ENCODE assay signal across 30 cellular contexts in genomic region chr15:36491912-36492311, GRCh38.
"Had no signal": no experiment of that assay in that cellular context is flagged by ENCODE, and none has a peak within 500 bp of the region (broad histone marks: within the 10 kb centered on the region; RNA-seq: fewer than 3 reads in every experiment).

No MANE protein-coding gene starts in this region.

- H3K4me3 ChIP-seq: ascending aorta, breast epithelium had no signal

- H3K4me1 ChIP-seq: ascending aorta, breast epithelium had no signal

- H3K36me3 ChIP-seq: ascending aorta, brain microvascular endothelial cell, breast epithelium had no signal

- H3K27ac ChIP-seq: ascending aorta, brain microvascular endothelial cell, breast epithelium, VCaP had no signal

- DNase-seq: activated B cell treated with CpG ODN at 0.5 μM for 24 hours; activated CD4-positive, alpha-beta memory T cell treated with anti-CD3 and anti-CD28 coated beads for 36 hours; activated CD4-positive, alpha-beta T cell treated with anti-CD3 and anti-CD28 coated beads for 4 hours; activated CD4-positive, alpha-beta T cell treated with anti-CD3 and anti-CD28 coated beads, Interleukin-2, amount 10 ng/mL, durations not matched to agents 24 days and 14 days; activated CD4-positive, alpha-beta T cell treated with anti-CD3 and anti-CD28 coated beads, Interleukin-2, amount 50 U/mL, for 1 hour; activated CD4-positive, alpha-beta T cell treated with anti-CD3 and anti-CD28 coated beads, Interleukin-2, amount 50 U/mL, for 4 hours; activated CD4-positive, CD25-positive, alpha-beta regulatory T cell treated with anti-CD3 and anti-CD28 coated beads, Interleukin-2, amount 50 U/mL, for 72 hours; activated CD8-positive, alpha-beta memory T cell treated with anti-CD3 and anti-CD28 coated beads, Interleukin-2, amount 50 U/mL, for 4 hours; activated CD8-positive, alpha-beta T cell treated with anti-CD3 and anti-CD28 coated beads for 36 hours; activated effector memory CD4-positive, alpha-beta T cell treated with anti-CD3 and anti-CD28 coated beads, Interleukin-2, amount 50 U/mL, for 16 hours; activated gamma-delta T cell treated with Interleukin-2 at 50 U/mL for 16 hours; activated naive CD4-positive, alpha-beta T cell; activated naive CD4-positive, alpha-beta T cell treated with anti-CD3 and anti-CD28 coated beads for 36 hours; activated naive CD8-positive, alpha-beta T cell treated with anti-CD3 and anti-CD28 coated beads, Interleukin-2, amount 10 ng/mL, durations not matched to agents 7 days and 5 days; activated naive CD8-positive, alpha-beta T cell treated with anti-CD3 and anti-CD28 coated beads, Interleukin-2, amount 50 U/mL, for 24 hours; activated T-cell treated with anti-CD3 and anti-CD28 coated beads for 4 hours; activated T-cell treated with anti-CD3 and anti-CD28 coated beads, Interleukin-2, amount 50 U/mL, for 1 hour; activated T-cell treated with anti-CD3 and anti-CD28 coated beads, Interleukin-2, amount 50 U/mL, for 4 hours; activated T-cell treated with anti-CD3 and anti-CD28 coated beads, Interleukin-2, amount 50 U/mL, for 72 hours; amygdala; anterior cingulate cortex; brain microvascular endothelial cell; central memory CD4-positive, alpha-beta T cell; T-helper 1 cell; T-helper 2 cell; T-helper 9 cell had no signal

- H3K27me3 ChIP-seq: ascending aorta, brain microvascular endothelial cell, breast epithelium had no signal

- ATAC-seq: activated CD8-positive, alpha-beta T cell treated with anti-CD3 and anti-CD28 coated beads for 36 hours; activated naive CD8-positive, alpha-beta T cell treated with anti-CD3 and anti-CD28 coated beads, Interleukin-2, amount 50 U/mL, for 24 hours; activated T-cell treated with anti-CD3 and anti-CD28 coated beads, Interleukin-2, amount 50 U/mL, for 4 hours; activated T-cell treated with anti-CD3 and anti-CD28 coated beads, Interleukin-2, amount 50 U/mL, for 72 hours; activated T-helper 17 cell treated with anti-CD3 and anti-CD28 coated beads, Interleukin-2, amount 50 U/mL, for 72 hours had no signal

- H3K9me3 ChIP-seq: ascending aorta, breast epithelium had no signal
